9 cellular contexts compared by ENCODE assay signal in the genomic region with DNA sequence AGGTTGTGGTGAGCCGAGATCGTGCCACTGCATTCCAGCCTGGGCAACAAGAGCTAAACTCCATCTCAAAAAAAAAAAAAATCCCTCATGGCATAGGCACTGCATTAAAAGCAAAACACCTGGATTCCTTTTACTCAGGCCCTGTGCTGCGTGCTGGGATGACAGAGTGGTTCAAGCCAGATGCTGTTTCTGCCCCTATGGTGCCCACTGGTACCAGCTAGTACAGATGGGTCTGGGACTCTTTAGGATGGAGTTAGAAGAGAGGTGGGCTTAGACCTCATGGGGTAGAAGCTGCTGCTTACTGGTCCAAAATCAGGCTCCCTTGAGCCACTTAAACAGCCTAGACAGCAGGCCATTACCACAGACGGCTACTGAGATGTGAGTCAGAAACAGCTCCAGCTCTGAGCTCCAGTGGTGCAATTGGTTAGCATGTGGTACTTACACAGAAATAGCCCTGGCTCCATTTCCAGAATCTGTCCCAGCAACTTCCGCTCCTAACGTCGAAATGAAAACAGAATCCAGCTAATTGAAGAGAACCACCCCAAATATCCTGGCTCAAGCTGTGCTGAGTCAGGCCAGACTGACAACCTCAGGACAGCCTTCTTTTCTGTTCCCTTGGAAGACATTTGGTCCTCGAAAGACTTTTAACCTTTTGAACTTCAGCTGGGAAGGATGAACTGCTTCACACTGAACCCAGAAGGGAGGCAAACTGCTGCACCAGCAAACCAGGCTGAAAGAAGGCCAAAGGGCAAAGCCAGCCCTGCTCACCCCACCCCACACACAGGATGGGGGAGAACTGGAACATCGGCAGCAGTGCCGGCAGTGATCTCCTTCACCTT. TPM values are rescaled to one million over a fixed set of nuclear protein-coding genes. Genes with fewer than 3 reads are reported as not detected.
A peak's percentile ranks its signal among the peaks of the same experiment; 100 is the strongest.
DNase-seq lines count a peak whose midpoint lies in the region; ATAC-seq and TF ChIP-seq lines count a peak whose summit lies in the region.
"Had no signal": no experiment of that assay in that cellular context is flagged by ENCODE, and none has a peak within 500 bp of the region (broad histone marks: within the 10 kb centered on the region; RNA-seq: fewer than 3 reads in every experiment).

No MANE protein-coding gene starts in this region.

- H3K27ac ChIP-seq in smooth muscle cell (ENCODE audit: low read depth): peak overlapping the region; percentile 26

- H3K4me3 ChIP-seq in smooth muscle cell: no peak overlapping the region

- WGBS in smooth muscle cell (ENCODE audit: low lambda C conversion rate): 79% methylated on average over 10 of the region's 10 CpGs

- H3K79me2 ChIP-seq in smooth muscle cell (ENCODE audit: low read depth): no peaks in the 10 kb centered on the region

- DNase-seq in HCEC 1CT: peak; percentile 98
- DNase-seq in astrocyte of the hippocampus (ENCODE audit: low read depth, low spot score): peak; percentile 89
- DNase-seq in hepatic stellate cell (ENCODE audit: low spot score): peak; percentile 78
- no peak for DNase-seq in smooth muscle cell (lab: John Stamatoyannopoulos, UW; ENCODE audit: unreplicated experiment)
- DNase-seq in NK-92 (lab: John Stamatoyannopoulos, UW; ENCODE audit: unreplicated experiment): no peak
- DNase-seq in epidermal melanocyte (ENCODE audit: insufficient read length, low spot score): no peak
- DNase-seq: naive thymus-derived CD4-positive, alpha-beta T cell had no signal

- no peaks in the 10 kb centered on the region for H3K4me1 ChIP-seq in smooth muscle cell (ENCODE audit: low read depth)

- H4K20me1 ChIP-seq in smooth muscle cell (ENCODE audit: low read depth): peaks cover 1% of the 10 kb centered on the region

- no peak for TF ChIP-seq CTCF in smooth muscle cell (IDR thresholded peaks at IDR 0.05; ENCODE audit: borderline replicate concordance, insufficient read depth, poor library complexity, severe bottlenecking)

- H3K9ac ChIP-seq in smooth muscle cell (ENCODE audit: low read depth): no peak overlapping the region

- H3K9me3 ChIP-seq in smooth muscle cell (replicated peaks; ENCODE audit: low read depth): no peaks in the 10 kb centered on the region

- H3K27me3 ChIP-seq in smooth muscle cell (ENCODE audit: low read depth): no peaks in the 10 kb centered on the region

- H2AFZ ChIP-seq in smooth muscle cell (ENCODE audit: low read depth): no peak overlapping the region

- H3F3A ChIP-seq in smooth muscle cell (ENCODE audit: low read depth): no peaks in the 10 kb centered on the region

- peaks cover 3% of the 10 kb centered on the region for H3K36me3 ChIP-seq in smooth muscle cell (ENCODE audit: low read depth)

- no peak for ATAC-seq in GM18520 (IDR thresholded peaks at IDR 0.05; ENCODE audit: unreplicated experiment)
- ATAC-seq in GM18873 (IDR thresholded peaks at IDR 0.05; ENCODE audit: low FRiP score, unreplicated experiment): no peak
- ATAC-seq: naive thymus-derived CD4-positive, alpha-beta T cell had no signal

- no peak overlapping the region for H3K4me2 ChIP-seq in smooth muscle cell

RNA-seq across cellular contexts. Expression of gene C5orf15, which starts 15.5 kb away (rescaled TPM):
- 128 and 169 TPM in 2 replicates for total RNA-seq in smooth muscle cell
- 64.9 and 66.1 TPM in 2 replicates for polyA plus RNA-seq in smooth muscle cell

RNA-seq across cellular contexts. Expression of gene VDAC1, which starts 51.8 kb away (rescaled TPM):
- 252 and 275 TPM in 2 replicates for total RNA-seq in smooth muscle cell
- 221 and 243 TPM in 2 replicates for polyA plus RNA-seq in smooth muscle cell

Comparison
In these comparisons a context has a peak if more than half of its experiments do, and no peak if none do; other contexts are left out.
1. DNase-seq: peak in HCEC 1CT (single experiment), astrocyte of the hippocampus (single experiment) and hepatic stellate cell (single experiment); none in smooth muscle cell (single experiment), NK-92 (single experiment) and epidermal melanocyte (single experiment).